10 cellular contexts compared by ENCODE assay signal in genomic region chr18:76467371-76468190, GRCh38. TPM values are rescaled to one million over a fixed set of nuclear protein-coding genes. Genes with fewer than 3 reads are reported as not detected.
DNase-seq lines count a peak whose midpoint lies in the region; ATAC-seq and TF ChIP-seq lines count a peak whose summit lies in the region.
"Had no signal": no experiment of that assay in that cellular context is flagged by ENCODE, and none has a peak within 500 bp of the region (broad histone marks: within the 10 kb centered on the region; RNA-seq: fewer than 3 reads in every experiment).

No MANE protein-coding gene starts in this region.

- no peak overlapping the region for H2BK15ac ChIP-seq in mesendoderm (replicated peaks; ENCODE audit: low read depth)

- no peak overlapping the region for H4K8ac ChIP-seq in mesendoderm (ENCODE audit: low read depth, low read length)

- no peak overlapping the region for H3K4me2 ChIP-seq in GM23338
- H3K4me2 ChIP-seq in mesendoderm (ENCODE audit: low read length) = no peak overlapping the region

- H3K4me3 Mint-ChIP-seq in GM23338 = no peak overlapping the region; the same call in 2 of the 3 replicates
- H3K4me3 Mint-ChIP-seq in activated naive CD8-positive, alpha-beta T cell treated with anti-CD3 and anti-CD28 coated beads for 36 hours = peak overlapping the region; percentile 76
- H3K4me3 Mint-ChIP-seq in memory B cell = peak overlapping the region; percentile 47
- H3K4me3 Mint-ChIP-seq: brain had no signal

- H2BK120ac ChIP-seq in mesendoderm (ENCODE audit: low read depth, low read length) = no peak overlapping the region

- peak; percentile 76 for DNase-seq in AG08395 (ENCODE audit: low spot score)
- no peak for DNase-seq in GM23338 (ENCODE audit: low spot score)
- DNase-seq in activated naive CD8-positive, alpha-beta T cell treated with anti-CD3 and anti-CD28 coated beads for 36 hours = peak; percentile 12
- no peak for DNase-seq in memory B cell (ENCODE audit: low spot score in 2 of 2)
- no peak for DNase-seq in ACHN
- DNase-seq in mesendoderm = no peak
- DNase-seq in DMS53 treated with DMSO at 0.1 percent for 48 hours (lab: John Stamatoyannopoulos, UW; ENCODE audit: unreplicated experiment) = no peak
- DNase-seq in hippocampal formation (lab: John Stamatoyannopoulos, UW) = no peak

- H3K27me3 ChIP-seq in GM23338 (ENCODE audit: insufficient read depth) (no peaks in the 10 kb centered on the region), mesendoderm (ENCODE audit: insufficient read depth, low read length, poor library complexity) (no peaks in the 10 kb centered on the region)

- H3K27ac ChIP-seq in GM23338 (ENCODE audit: low read depth) = no peak overlapping the region
- H3K27ac ChIP-seq in mesendoderm (ENCODE audit: low read depth, low read length) = no peak overlapping the region
- H3K27ac ChIP-seq: SK-N-MC had no signal

- H2AFZ ChIP-seq in GM23338 = no peak overlapping the region

- H3K4me1 Mint-ChIP-seq in GM23338 (peaks cover 14% of the 10 kb centered on the region; the same call in 2 of the 3 replicates), memory B cell (peaks cover 4% of the 10 kb centered on the region)
- peaks cover 28% of the 10 kb centered on the region for H3K4me1 Mint-ChIP-seq in activated naive CD8-positive, alpha-beta T cell treated with anti-CD3 and anti-CD28 coated beads for 36 hours

- H3K27ac Mint-ChIP-seq in GM23338 (no peak overlapping the region), memory B cell (no peak overlapping the region)
- peak overlapping the region; percentile 84 for H3K27ac Mint-ChIP-seq in activated naive CD8-positive, alpha-beta T cell treated with anti-CD3 and anti-CD28 coated beads for 36 hours

- H3K9ac ChIP-seq in mesendoderm (ENCODE audit: low read length) = no peak overlapping the region

- H3K9me3 Mint-ChIP-seq in GM23338 (no peaks in the 10 kb centered on the region), memory B cell (no peaks in the 10 kb centered on the region)
- H3K9me3 Mint-ChIP-seq in activated naive CD8-positive, alpha-beta T cell treated with anti-CD3 and anti-CD28 coated beads for 36 hours = no peaks in the 10 kb centered on the region

- H3K4me1 ChIP-seq in GM23338 (ENCODE audit: insufficient read depth) = no peaks in the 10 kb centered on the region
- H3K4me1 ChIP-seq in mesendoderm (ENCODE audit: control insufficient read depth, low read depth, low read length) = no peaks in the 10 kb centered on the region

- no peak overlapping the region for H2AK5ac ChIP-seq in mesendoderm (ENCODE audit: low read length)

- no peak overlapping the region for H3K4ac ChIP-seq in mesendoderm (ENCODE audit: low read depth, low read length)

- H4K20me1 ChIP-seq in GM23338 (replicated peaks; ENCODE audit: insufficient read depth) = peaks cover 6% of the 10 kb centered on the region; the same call in 1 of the 2 replicates

- H3K56ac ChIP-seq in mesendoderm (ENCODE audit: low read length) = no peak overlapping the region

- H3F3A ChIP-seq in GM23338 (replicated peaks; ENCODE audit: low read depth) = no peaks in the 10 kb centered on the region

- ATAC-seq in GM23338 (peak; percentile 65), memory B cell (ENCODE audit: low read depth) (no peak)

- peaks cover 2% of the 10 kb centered on the region for H3K79me1 ChIP-seq in mesendoderm (ENCODE audit: low read length)

- no peak overlapping the region for H4K5ac ChIP-seq in mesendoderm (ENCODE audit: low read length)

- H3K79me2 ChIP-seq in GM23338 (replicated peaks; ENCODE audit: insufficient read depth) = peaks cover 16% of the 10 kb centered on the region; the same call in 1 of the 2 replicates
- H3K79me2 ChIP-seq in mesendoderm (ENCODE audit: control insufficient read depth, insufficient read depth, low read length) = no peaks in the 10 kb centered on the region

- peaks cover 10% of the 10 kb centered on the region for H3K27me3 Mint-ChIP-seq in GM23338 (ENCODE audit: insufficient read depth, low read depth, poor library complexity)
- no peaks in the 10 kb centered on the region for H3K27me3 Mint-ChIP-seq in activated naive CD8-positive, alpha-beta T cell treated with anti-CD3 and anti-CD28 coated beads for 36 hours
- no peaks in the 10 kb centered on the region for H3K27me3 Mint-ChIP-seq in memory B cell

- no peak overlapping the region for H3K23ac ChIP-seq in mesendoderm (ENCODE audit: low read length)

- in situ Hi-C loops in ACHN (cut with HindIII; ENCODE audit: low pct_ligation_motif_present, low pct_unique_long_range_greater_than_20kb, low sequenced_read_pairs) = no loop called here

- H3K36me3 Mint-ChIP-seq in GM23338 (ENCODE audit: low read depth) (peaks cover 5% of the 10 kb centered on the region; the same call in 1 of the 3 replicates), memory B cell (no peaks in the 10 kb centered on the region)
- H3K36me3 Mint-ChIP-seq in activated naive CD8-positive, alpha-beta T cell treated with anti-CD3 and anti-CD28 coated beads for 36 hours = peaks cover 2% of the 10 kb centered on the region

- no peak for TF ChIP-seq CTCF in GM23338 (conservative IDR thresholded peaks at IDR 0.05; ENCODE audit: low read depth in 2 of 2)

- no peak overlapping the region for H2BK5ac ChIP-seq in mesendoderm (ENCODE audit: low read length)

- H3K36me3 ChIP-seq in GM23338 (ENCODE audit: insufficient read depth) (no peaks in the 10 kb centered on the region), mesendoderm (ENCODE audit: control insufficient read depth, insufficient read depth, low read length) (no peaks in the 10 kb centered on the region)

- H3K4me3 ChIP-seq in GM23338 (no peak overlapping the region), mesendoderm (ENCODE audit: low read length) (no peak overlapping the region)
- H3K4me3 ChIP-seq: SK-N-MC had no signal

- H3K9me2 ChIP-seq in GM23338 (ENCODE audit: insufficient read depth) = no peaks in the 10 kb centered on the region

- H3K18ac ChIP-seq in mesendoderm (ENCODE audit: low read length) = no peak overlapping the region

- WGBS in mesendoderm (ENCODE audit: extremely low coverage, insufficient coverage, low lambda C conversion rate) = no CpG with 5 or more reads among the region's 19 CpGs

TF ChIP-seq in GM23338, 12 proteins besides CTCF, POLR2A, EP300 and RAD21 (continues in another document):
- TF ChIP-seq ZNF462 (CRISPR knock-in tag; IDR thresholded peaks at IDR 0.05) (no peak), ZNF114 (CRISPR knock-in tag; IDR thresholded peaks at IDR 0.05) (no peak)

RNA-seq across cellular contexts. Expression of gene ZNF516, which starts 27.5 kb away (rescaled TPM):
- total RNA-seq in GM23338 (2014; rRNA removed; shearing (Covaris generic)) = 13.5 and 24.2 TPM in 2 replicates
- polyA plus RNA-seq in GM23338 (2016; fragmentation: Nextera tagmentation; extraction: Ambion mirVana) = 11.9 and 12.2 TPM in 2 replicates
- total RNA-seq in activated naive CD8-positive, alpha-beta T cell treated with anti-CD3 and anti-CD28 coated beads for 36 hours = 1 to 10 TPM; 6.5 to 8.6 TPM
- 2.1 TPM for polyA plus RNA-seq in mesendoderm (2013, experiment 1 of 2)
- polyA plus RNA-seq in mesendoderm (2013, experiment 2 of 2) = 2.6 TPM

Comparison
In these comparisons a context has a peak if more than half of its experiments do, and no peak if none do; other contexts are left out.
1. DNase-seq: peak in AG08395 (single experiment) and activated naive CD8-positive, alpha-beta T cell treated with anti-CD3 and anti-CD28 coated beads for 36 hours (single experiment); none in GM23338 (single experiment), memory B cell (0 of 2), ACHN (single experiment), mesendoderm (single experiment), DMS53 treated with DMSO at 0.1 percent for 48 hours (single experiment) and hippocampal formation (0 of 2).